Comparison of ENCODE assay signal across 9 cellular contexts in the genomic region with DNA sequence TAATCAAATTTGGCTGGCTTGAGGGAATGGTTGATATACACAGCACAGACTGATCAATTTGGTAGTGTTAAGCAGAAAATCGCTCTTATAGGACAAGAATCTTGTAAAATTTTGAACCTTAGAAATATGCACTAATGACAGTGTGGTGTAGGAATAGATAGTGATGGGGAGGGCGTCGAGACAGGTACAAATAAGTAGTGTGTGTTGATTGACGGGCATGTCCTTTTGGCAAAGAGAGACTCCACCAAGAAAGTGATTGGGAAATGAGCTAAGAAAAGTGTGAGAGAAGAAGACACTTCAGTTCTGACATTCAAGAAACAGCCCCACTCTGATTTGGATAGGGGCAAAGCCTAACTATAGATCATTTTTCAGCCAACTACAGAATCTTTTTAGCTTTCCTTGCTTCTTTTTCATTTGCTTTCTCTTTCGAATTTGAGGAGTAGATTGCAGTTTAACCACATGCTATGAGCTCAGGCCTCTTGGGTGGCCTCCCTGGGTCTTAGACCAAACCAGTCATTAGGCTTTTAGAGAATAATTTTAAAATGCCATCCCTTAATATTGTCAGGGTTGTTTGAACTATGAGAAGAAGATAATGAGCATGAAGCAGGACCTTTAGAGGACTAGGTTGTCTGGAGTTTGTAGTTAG.
DNase-seq lines count a peak whose midpoint lies in the region; ATAC-seq lines count a peak whose summit lies in the region.
"Had no signal": no experiment of that assay in that cellular context is flagged by ENCODE, and none has a peak within 500 bp of the region (broad histone marks: within the 10 kb centered on the region; RNA-seq: fewer than 3 reads in every experiment).

No MANE protein-coding gene starts in this region.

- H3K27ac ChIP-seq in caudate nucleus (ENCODE audit: low read depth, low read length) = peak overlapping the region; percentile 13
- H3K27ac ChIP-seq: 22Rv1 had no signal

- H3K27ac Mint-ChIP-seq in stimulated activated effector memory CD8-positive, alpha-beta T cell treated with anti-CD3 and anti-CD28 coated beads, Interleukin-12 subunit alpha, Interleukin-12 subunit beta, amount 100 ng/mL, for 72 hours = peak overlapping the region; percentile 5

- DNase-seq in DMS79 treated with DMSO at 0.1 percent for 48 hours (lab: John Stamatoyannopoulos, UW) = peak; percentile 62
- DNase-seq in DMS79 (lab: John Stamatoyannopoulos, UW) = no peak
- no peak for DNase-seq in caudate nucleus (lab: John Stamatoyannopoulos, UW)
- DNase-seq in stimulated activated effector memory CD8-positive, alpha-beta T cell treated with anti-CD3 and anti-CD28 coated beads, Interleukin-12 subunit alpha, Interleukin-12 subunit beta, amount 100 ng/mL, for 72 hours (ENCODE audit: low spot score in 2 of 2) = no peak
- DNase-seq in globus pallidus (ENCODE audit: low spot score) = no peak
- DNase-seq in posterior vena cava (ENCODE audit: low spot score) = no peak
- no peak for DNase-seq in ureter (ENCODE audit: low spot score)

- no peak overlapping the region for H3K4me3 Mint-ChIP-seq in stimulated activated effector memory CD8-positive, alpha-beta T cell treated with anti-CD3 and anti-CD28 coated beads, Interleukin-12 subunit alpha, Interleukin-12 subunit beta, amount 100 ng/mL, for 72 hours

- intact Hi-C loops in posterior vena cava (cut with DNase I) = no loop called here

- H3K4me1 Mint-ChIP-seq in stimulated activated effector memory CD8-positive, alpha-beta T cell treated with anti-CD3 and anti-CD28 coated beads, Interleukin-12 subunit alpha, Interleukin-12 subunit beta, amount 100 ng/mL, for 72 hours = peaks cover 17% of the 10 kb centered on the region

- peak; percentile 55 for ATAC-seq in HG03097 (IDR thresholded peaks at IDR 0.05; ENCODE audit: low FRiP score, unreplicated experiment)
- peak; percentile 44 for ATAC-seq in stimulated activated effector memory CD8-positive, alpha-beta T cell treated with anti-CD3 and anti-CD28 coated beads, Interleukin-12 subunit alpha, Interleukin-12 subunit beta, amount 100 ng/mL, for 72 hours

- H3K9me3 Mint-ChIP-seq in stimulated activated effector memory CD8-positive, alpha-beta T cell treated with anti-CD3 and anti-CD28 coated beads, Interleukin-12 subunit alpha, Interleukin-12 subunit beta, amount 100 ng/mL, for 72 hours = no peaks in the 10 kb centered on the region

- H3K36me3 Mint-ChIP-seq in stimulated activated effector memory CD8-positive, alpha-beta T cell treated with anti-CD3 and anti-CD28 coated beads, Interleukin-12 subunit alpha, Interleukin-12 subunit beta, amount 100 ng/mL, for 72 hours = no peaks in the 10 kb centered on the region
